In genomic region chr6:119280586-119281163, GRCh38 we compare ENCODE assay signal across 24 cellular contexts.
DNase-seq lines count a peak whose midpoint lies in the region; ATAC-seq, FAIRE-seq and TF ChIP-seq lines count a peak whose summit lies in the region.
"Had no signal": no experiment of that assay in that cellular context is flagged by ENCODE, and none has a peak within 500 bp of the region (broad histone marks: within the 10 kb centered on the region; RNA-seq: fewer than 3 reads in every experiment).

No MANE protein-coding gene starts in this region.

- ATAC-seq in omental fat pad (ENCODE audit: low FRiP score) (peak; percentile 16), HG03159 (IDR thresholded peaks at IDR 0.05; ENCODE audit: unreplicated experiment) (no peak)
- ATAC-seq: psoas muscle, upper lobe of right lung, WTC11 had no signal

- TF ChIP-seq CTCF in AG10803 (conservative IDR thresholded peaks at IDR 0.05; ENCODE audit: low read length) (no peak), bronchial epithelial cell (IDR thresholded peaks at IDR 0.05; ENCODE audit: insufficient read depth, low read length, severe bottlenecking) (no peak), omental fat pad (IDR thresholded peaks at IDR 0.05) (no peak)

- H3K27me3 ChIP-seq in bronchial epithelial cell (ENCODE audit: control insufficient read depth, insufficient read depth, low read length) = no peaks in the 10 kb centered on the region
- H3K27me3 ChIP-seq: BLaER1 treated with 17β-estradiol and CSF1 and Interleukin-3, amounts not matched to agents 10 nM and 100 nM; neural progenitor cell; upper lobe of right lung had no signal

- FAIRE-seq in bronchial epithelial cell (lab: Jason Lieb, UNC) = no peak
- FAIRE-seq: GM12892 had no signal

- peak; percentile 18 for DNase-seq in AG10803 (ENCODE audit: low read depth)
- peak; percentile 11 for DNase-seq in HS-5 (ENCODE audit: low read depth)
- DNase-seq in bronchial epithelial cell (ENCODE audit: low read depth) = peak; percentile 38
- no peak for DNase-seq in omental fat pad (ENCODE audit: low spot score)
- DNase-seq in NAMALWA (ENCODE audit: low spot score) = no peak
- DNase-seq in kidney glomerular epithelial cell (lab: John Stamatoyannopoulos, UW) = no peak
- DNase-seq in T1000 (lab: John Stamatoyannopoulos, UW) = no peak
- DNase-seq: COR-L47; DND-41; effector memory CD4-positive, alpha-beta T cell; H9; NCI-H1105; NCI-H2081 treated with DMSO at 0.1 percent for 48 hours; NCI-H446 treated with DMSO at 0.1 percent for 48 hours; psoas muscle; Right ventricle myocardium superior; SW 1271; upper lobe of right lung had no signal

- H3K36me3 ChIP-seq in bronchial epithelial cell (ENCODE audit: control insufficient read depth, insufficient read depth, low read length) = no peaks in the 10 kb centered on the region
- H3K36me3 ChIP-seq: BLaER1 treated with 17β-estradiol and CSF1 and Interleukin-3, amounts not matched to agents 10 nM and 100 nM; neural progenitor cell; upper lobe of right lung had no signal

- H3K4me3 ChIP-seq in AG10803 (ENCODE audit: low read length) (no peak overlapping the region), bronchial epithelial cell (ENCODE audit: low read depth, low read length) (no peak overlapping the region)
- H3K4me3 ChIP-seq: BLaER1 treated with 17β-estradiol and CSF1 and Interleukin-3, amounts not matched to agents 10 nM and 100 nM; neural progenitor cell; psoas muscle; skin epidermis; upper lobe of right lung had no signal

Comparison
In these comparisons a context has a peak if more than half of its experiments do, and no peak if none do; other contexts are left out.
1. DNase-seq: peak in AG10803 (single experiment), HS-5 (single experiment) and bronchial epithelial cell (single experiment); none in omental fat pad (single experiment), NAMALWA (single experiment), kidney glomerular epithelial cell (single experiment) and T1000 (single experiment).